In genomic region chr4:48651869-48652447, GRCh38 we compare ENCODE assay signal across 17 cellular contexts.
DNase-seq lines count a peak whose midpoint lies in the region; ATAC-seq and TF ChIP-seq lines count a peak whose summit lies in the region.
"Had no signal": no experiment of that assay in that cellular context is flagged by ENCODE, and none has a peak within 500 bp of the region (broad histone marks: within the 10 kb centered on the region; RNA-seq: fewer than 3 reads in every experiment).

No MANE protein-coding gene starts in this region.

- no peaks in the 10 kb centered on the region for H3F3A ChIP-seq in PC-3 (ENCODE audit: low read length, unreplicated experiment)

- DNase-seq in EL = peak; percentile 61
- peak; percentile 45 for DNase-seq in LHCN-M2 (ENCODE audit: low read depth)
- DNase-seq in left colon = no peak
- no peak for DNase-seq in NCI-H1048 (lab: John Stamatoyannopoulos, UW)
- DNase-seq in PC-3 = no peak
- DNase-seq: CD8-positive, alpha-beta memory T cell; effector memory CD4-positive, alpha-beta T cell; heart right ventricle; left lung; MV-4-11; nephron progenitor cell; stimulated activated CD4-positive, alpha-beta T cell treated with anti-CD3 and anti-CD28 coated beads, Interleukin-4, amount 100 ng/mL, for 4 hours; stimulated activated naive B cell treated with anti-CD40 and anti-IgM and Interleukin-4, amounts not matched to agents 10 μg/mL and 1 μg/mL and 100 μg/mL, for 72 hours had no signal

- H3K4me3 ChIP-seq in PC-3 (ENCODE audit: low read length) = no peak overlapping the region
- H3K4me3 ChIP-seq: HAP-1, heart right ventricle, left lung had no signal

- no peaks in the 10 kb centered on the region for H4K20me1 ChIP-seq in PC-3 (ENCODE audit: low read length)

- no peak overlapping the region for H3K4me2 ChIP-seq in PC-3 (ENCODE audit: low read length)

- peak overlapping the region; percentile 56 to 87 (median 71) for H3K27ac Mint-ChIP-seq in nephron
- H3K27ac Mint-ChIP-seq: nephron progenitor cell; stimulated activated naive B cell treated with anti-CD40 and anti-IgM and Interleukin-4, amounts not matched to agents 10 μg/mL and 1 μg/mL and 100 μg/mL, for 72 hours had no signal

- no peaks in the 10 kb centered on the region for H3K9me3 Mint-ChIP-seq in nephron
- H3K9me3 Mint-ChIP-seq: brain; CD8-positive, alpha-beta memory T cell; nephron progenitor cell; stimulated activated naive B cell treated with anti-CD40 and anti-IgM and Interleukin-4, amounts not matched to agents 10 μg/mL and 1 μg/mL and 100 μg/mL, for 72 hours had no signal

- ATAC-seq in left colon (no peak), PC-3 (no peak)
- ATAC-seq: left lung; stimulated activated naive B cell treated with anti-CD40 and anti-IgM and Interleukin-4, amounts not matched to agents 10 μg/mL and 1 μg/mL and 100 μg/mL, for 72 hours had no signal

- no peaks in the 10 kb centered on the region for H3K9me3 ChIP-seq in PC-3 (ENCODE audit: low read length)
- H3K9me3 ChIP-seq: HAP-1, heart right ventricle, left lung had no signal

- H3K9ac ChIP-seq in PC-3 (ENCODE audit: low read length) = no peak overlapping the region

- no peaks in the 10 kb centered on the region for H3K27me3 ChIP-seq in PC-3 (ENCODE audit: low read length)
- H3K27me3 ChIP-seq: heart right ventricle, left lung had no signal

- no TSS peak for BruUV-seq in PC-3 (replicated peaks; lab: Mats Ljungman, UMichigan)

- POLR2A ChIA-PET in PC-3 (lab: Charles Lee; ENCODE audit: unreplicated experiment) = no interaction called here

- no peaks in the 10 kb centered on the region for H3K4me1 ChIP-seq in PC-3 (ENCODE audit: insufficient read depth, low read length)

- H3K36me3 ChIP-seq in PC-3 (ENCODE audit: low read depth, low read length) = no peaks in the 10 kb centered on the region
- H3K36me3 ChIP-seq: HAP-1, heart right ventricle, left lung had no signal

- no peak overlapping the region for H2AFZ ChIP-seq in PC-3 (ENCODE audit: low read length)

- no peaks in the 10 kb centered on the region for H3K27me3 Mint-ChIP-seq in nephron (ENCODE audit: low read depth)
- H3K27me3 Mint-ChIP-seq: brain; CD8-positive, alpha-beta memory T cell; stimulated activated naive B cell treated with anti-CD40 and anti-IgM and Interleukin-4, amounts not matched to agents 10 μg/mL and 1 μg/mL and 100 μg/mL, for 72 hours had no signal

- H3K4me3 Mint-ChIP-seq in nephron = no peak overlapping the region
- H3K4me3 Mint-ChIP-seq: CD8-positive, alpha-beta memory T cell; nephron progenitor cell; stimulated activated naive B cell treated with anti-CD40 and anti-IgM and Interleukin-4, amounts not matched to agents 10 μg/mL and 1 μg/mL and 100 μg/mL, for 72 hours had no signal

- H3K36me3 Mint-ChIP-seq in nephron (ENCODE audit: low read depth) = peaks cover 3% of the 10 kb centered on the region
- H3K36me3 Mint-ChIP-seq: brain had no signal

- H3K27ac ChIP-seq in cingulate gyrus (ENCODE audit: low read depth, low read length) = peak overlapping the region; percentile 55
- H3K27ac ChIP-seq in PC-3 (ENCODE audit: low read length) = no peak overlapping the region
- H3K27ac ChIP-seq: left lung had no signal

- CTCF ChIA-PET in PC-3 (lab: Charles Lee) = no interaction called here

- no peaks in the 10 kb centered on the region for H3K9me2 ChIP-seq in PC-3 (replicated peaks; ENCODE audit: low read length)

- H3K4me1 Mint-ChIP-seq in nephron = peaks cover 39% of the 10 kb centered on the region

- TF ChIP-seq CTCF in nephron (IDR thresholded peaks at IDR 0.05; ENCODE audit: unreplicated experiment in 3 of 3) (no peak), PC-3 (conservative IDR thresholded peaks at IDR 0.05; ENCODE audit: low read depth, low read length) (no peak)

- intact Hi-C loops in left colon (cut with DNase I, micrococcal nuclease) (no loop called here), PC-3 (cut with micrococcal nuclease) (no loop called here)

- 0 out of 2 replicates have a peak, but pooled peaks cover 5% of the 10 kb centered on the region for H3K79me2 ChIP-seq in PC-3 (ENCODE audit: low read length)

Comparison
In these comparisons a context has a peak if more than half of its experiments do, and no peak if none do; other contexts are left out.
1. DNase-seq: peak in EL (single experiment) and LHCN-M2 (single experiment); none in left colon (0 of 2), NCI-H1048 (single experiment) and PC-3 (single experiment).